ENCODE assay signal across 1 cellular context in the genomic region with DNA sequence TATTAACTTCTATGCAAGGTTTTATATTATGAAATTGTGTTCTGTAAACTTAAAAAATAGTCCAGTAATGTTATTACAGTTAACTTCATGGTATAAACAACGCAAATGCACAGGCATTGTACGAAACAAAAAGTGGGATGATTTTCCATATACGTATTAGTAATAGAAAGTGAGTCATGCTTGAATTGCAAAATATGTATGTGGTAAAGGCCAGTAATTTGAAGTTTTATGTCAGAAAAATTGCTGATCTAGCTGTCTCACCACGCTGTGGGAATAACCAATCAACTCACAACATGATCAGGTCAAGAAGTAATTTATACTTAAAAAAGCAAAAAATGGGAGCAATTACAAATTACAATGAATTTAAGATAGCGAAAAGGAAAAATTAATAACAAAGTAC.
A peak's percentile ranks its signal among the peaks of the same experiment; 100 is the strongest.
TF ChIP-seq lines count a peak whose summit lies in the region.

No MANE protein-coding gene starts in this region.

TF ChIP-seq in IMR-90, 13 proteins besides CTCF, POLR2A, EP300 and RAD21 (continued from another document):
- TF ChIP-seq, protein P1, sequence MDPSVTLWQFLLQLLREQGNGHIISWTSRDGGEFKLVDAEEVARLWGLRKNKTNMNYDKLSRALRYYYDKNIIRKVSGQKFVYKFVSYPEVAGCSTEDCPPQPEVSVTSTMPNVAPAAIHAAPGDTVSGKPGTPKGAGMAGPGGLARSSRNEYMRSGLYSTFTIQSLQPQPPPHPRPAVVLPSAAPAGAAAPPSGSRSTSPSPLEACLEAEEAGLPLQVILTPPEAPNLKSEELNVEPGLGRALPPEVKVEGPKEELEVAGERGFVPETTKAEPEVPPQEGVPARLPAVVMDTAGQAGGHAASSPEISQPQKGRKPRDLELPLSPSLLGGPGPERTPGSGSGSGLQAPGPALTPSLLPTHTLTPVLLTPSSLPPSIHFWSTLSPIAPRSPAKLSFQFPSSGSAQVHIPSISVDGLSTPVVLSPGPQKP (IDR thresholded peaks at IDR 0.05; ENCODE audit: borderline replicate concordance, low read depth, low read length): no peak
- TF ChIP-seq MAZ (IDR thresholded peaks at IDR 0.05; ENCODE audit: borderline replicate concordance, low read depth, low read length) (no peak), CHD1 (IDR thresholded peaks at IDR 0.05; ENCODE audit: low read depth, low read length) (no peak), SMC3 (IDR thresholded peaks at IDR 0.05; ENCODE audit: low read depth, low read length) (no peak), RCOR1 (IDR thresholded peaks at IDR 0.05; ENCODE audit: insufficient replicate concordance, low read length) (no peak), CEBPB (IDR thresholded peaks at IDR 0.05; ENCODE audit: low read depth, low read length) (peak; percentile 92), FOS (IDR thresholded peaks at IDR 0.05; ENCODE audit: low read depth, low read length) (peak; percentile 68; the same call in 1 of the 2 replicates), MAFK (IDR thresholded peaks at IDR 0.05; ENCODE audit: low read depth, low read length) (peak; percentile 85), RFX5 (IDR thresholded peaks at IDR 0.05; ENCODE audit: low read depth, low read length) (no peak)
- TF ChIP-seq, protein P2, sequence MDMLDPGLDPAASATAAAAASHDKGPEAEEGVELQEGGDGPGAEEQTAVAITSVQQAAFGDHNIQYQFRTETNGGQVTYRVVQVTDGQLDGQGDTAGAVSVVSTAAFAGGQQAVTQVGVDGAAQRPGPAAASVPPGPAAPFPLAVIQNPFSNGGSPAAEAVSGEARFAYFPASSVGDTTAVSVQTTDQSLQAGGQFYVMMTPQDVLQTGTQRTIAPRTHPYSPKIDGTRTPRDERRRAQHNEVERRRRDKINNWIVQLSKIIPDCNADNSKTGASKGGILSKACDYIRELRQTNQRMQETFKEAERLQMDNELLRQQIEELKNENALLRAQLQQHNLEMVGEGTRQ (IDR thresholded peaks at IDR 0.05; ENCODE audit: low read depth, low read length): no peak
